8 cellular contexts compared by ENCODE assay signal in genomic region chr10:24642921-24643678, GRCh38.
DNase-seq lines count a peak whose midpoint lies in the region; ATAC-seq and TF ChIP-seq lines count a peak whose summit lies in the region.

No MANE protein-coding gene starts in this region.

- peak; percentile 39 for DNase-seq in Daoy (ENCODE audit: low read depth)
- peak; percentile 51 for DNase-seq in NCI-H226
- DNase-seq in ascending aorta (ENCODE audit: low spot score in 2 of 2) = no peak
- no peak for DNase-seq in right cardiac atrium
- DNase-seq in activated effector memory CD4-positive, alpha-beta T cell treated with Interleukin-2 at 50 U/mL for 16 hours = no peak

- ATAC-seq in GM19438 (IDR thresholded peaks at IDR 0.05; ENCODE audit: low read depth, unreplicated experiment) (peak; percentile 66), HG03354 (IDR thresholded peaks at IDR 0.05; ENCODE audit: poor library complexity, severe bottlenecking, unreplicated experiment) (peak; percentile 92), right cardiac atrium (peak; percentile 89 to 93)

- H3K4me1 ChIP-seq in ascending aorta (peaks cover 4 to 19% of the 10 kb centered on the region in 2 donors), right cardiac atrium (ENCODE audit: control insufficient read depth, insufficient read depth, low read length) (no peaks in the 10 kb centered on the region), skeletal muscle satellite cell (ENCODE audit: control insufficient read depth, insufficient read depth, low read length) (peaks cover 20% of the 10 kb centered on the region)

- no peak overlapping the region for H3K9ac ChIP-seq in skeletal muscle satellite cell (ENCODE audit: low read depth, low read length)

- H3K27ac ChIP-seq in ascending aorta (no peak overlapping the region), right cardiac atrium (ENCODE audit: low read length) (no peak overlapping the region)

- peak; percentile 70 to 74 (median 71) for TF ChIP-seq CTCF in ascending aorta (IDR thresholded peaks at IDR 0.05)

- H3K27me3 ChIP-seq in ascending aorta (no peaks in the 10 kb centered on the region), right cardiac atrium (ENCODE audit: control insufficient read depth, insufficient read depth) (no peaks in the 10 kb centered on the region), skeletal muscle satellite cell (ENCODE audit: control insufficient read depth, insufficient read depth, low read length) (no peaks in the 10 kb centered on the region)

- WGBS in right cardiac atrium = 30% methylated on average over 6 of the region's 6 CpGs

- H3K9me3 ChIP-seq in ascending aorta (no peaks in the 10 kb centered on the region), right cardiac atrium (ENCODE audit: control insufficient read depth, low read length) (no peaks in the 10 kb centered on the region), skeletal muscle satellite cell (replicated peaks; ENCODE audit: low read length) (no peaks in the 10 kb centered on the region)

- no peaks in the 10 kb centered on the region for H3K36me3 ChIP-seq in ascending aorta
- no peaks in the 10 kb centered on the region for H3K36me3 ChIP-seq in skeletal muscle satellite cell (ENCODE audit: insufficient read depth, low read length)

- H3K4me2 ChIP-seq in skeletal muscle satellite cell (ENCODE audit: low read length) = peak overlapping the region; percentile 7

- intact Hi-C loops in ascending aorta (cut with DNase I) (loop anchor here (2.0 kb wide), 3 partner anchors 80 to 438 kb away; partner anchors contain the start of gene ARHGAP21), right cardiac atrium (cut with DNase I) (loop anchor here in 3 of 4 donors (5.0 to 10.0 kb wide), 5 partner anchors 72 to 442 kb away; partner anchors contain the start of gene ARHGAP21 (in 1 of the 3))

- H3K4me3 ChIP-seq in ascending aorta = no peak overlapping the region
- H3K4me3 ChIP-seq in right cardiac atrium (ENCODE audit: low read length) = no peak overlapping the region
- no peak overlapping the region for H3K4me3 ChIP-seq in skeletal muscle satellite cell (ENCODE audit: low read length)

Comparison
In these comparisons a context has a peak if more than half of its experiments do, and no peak if none do; other contexts are left out.
1. DNase-seq: peak in Daoy (single experiment) and NCI-H226 (single experiment); none in ascending aorta (0 of 2), right cardiac atrium (0 of 3) and activated effector memory CD4-positive, alpha-beta T cell treated with Interleukin-2 at 50 U/mL for 16 hours (single experiment).
2. Peak in every context shown above with its lines, with median percentiles within 50 percentile points of each other: ATAC-seq.